In the genomic region with DNA sequence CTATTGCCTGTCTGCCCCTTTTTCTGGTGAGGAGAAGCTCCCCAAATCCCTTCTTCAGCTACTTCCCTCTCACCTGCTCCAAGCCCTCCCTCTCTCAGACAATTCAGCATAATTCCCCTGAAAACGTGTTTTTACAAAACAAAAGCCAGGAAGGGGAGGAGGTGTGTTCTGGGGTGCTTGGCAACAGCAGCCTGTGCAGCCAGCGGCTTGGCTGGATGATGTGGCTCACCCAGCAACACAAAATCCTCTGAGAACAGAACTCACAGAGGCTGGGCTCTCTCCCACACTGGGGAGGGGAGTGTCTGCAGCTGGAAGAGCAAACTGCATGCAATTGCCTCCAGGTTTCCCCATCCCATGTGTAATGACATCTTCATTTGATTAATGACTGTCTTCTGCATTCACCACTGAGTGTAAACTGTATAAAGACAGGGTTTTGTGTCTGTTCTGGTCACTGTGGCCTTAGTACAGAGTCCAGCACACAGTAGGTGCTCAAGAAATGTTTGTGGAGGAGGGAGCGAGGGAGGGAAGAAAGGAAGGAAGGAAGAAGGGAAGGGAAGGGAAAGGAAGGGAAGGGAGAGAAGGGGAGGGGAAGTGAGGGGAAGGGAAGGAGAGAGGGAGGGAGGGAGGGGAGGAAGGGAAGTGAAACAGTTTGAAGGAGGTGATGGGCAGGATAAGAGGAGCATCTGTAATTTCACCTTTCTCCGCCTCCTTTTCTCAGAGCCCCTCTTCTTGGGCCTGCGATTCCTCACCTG, we compare ENCODE assay signal across 15 cellular contexts.
DNase-seq lines count a peak whose midpoint lies in the region; ATAC-seq and TF ChIP-seq lines count a peak whose summit lies in the region.
"Had no signal": no experiment of that assay in that cellular context is flagged by ENCODE, and none has a peak within 500 bp of the region (broad histone marks: within the 10 kb centered on the region; RNA-seq: fewer than 3 reads in every experiment).

No MANE protein-coding gene starts in this region.

- no peaks in the 10 kb centered on the region for H3K79me2 ChIP-seq in osteoblast (ENCODE audit: insufficient read depth, low read length)

- ATAC-seq in left ventricle myocardium superior (peak; percentile 15), right cardiac atrium (no peak)
- ATAC-seq: heart right ventricle, mucosa of descending colon had no signal

- no peaks in the 10 kb centered on the region for H4K20me1 ChIP-seq in osteoblast (ENCODE audit: insufficient read depth, low read length)

- intact Hi-C loops in left ventricle myocardium superior (cut with micrococcal nuclease) (no loop called here), right cardiac atrium (cut with DNase I) (no loop called here), transverse colon (cut with DNase I; ENCODE audit: low total_unique reads) (no loop called here)

- peaks cover 14% of the 10 kb centered on the region for H3K27me3 Mint-ChIP-seq in type B pancreatic cell
- H3K27me3 Mint-ChIP-seq in nephron progenitor cell (ENCODE audit: low read depth, poor library complexity) = peaks cover 83% of the 10 kb centered on the region

- no peaks in the 10 kb centered on the region for H3K27me3 ChIP-seq in right cardiac atrium (ENCODE audit: control insufficient read depth, insufficient read depth)
- peaks cover 44% of the 10 kb centered on the region for H3K27me3 ChIP-seq in osteoblast (ENCODE audit: insufficient read depth, low read length)
- H3K27me3 ChIP-seq in transverse colon = peaks cover 4% of the 10 kb centered on the region
- H3K27me3 ChIP-seq: right atrium auricular region had no signal

- CTCF ChIA-PET in RWPE1 (lab: Yijun Ruan, JAX) = interaction anchor here (1.0 kb wide), 1 partner anchor 175 kb away, joined by 5 read pairs; no protein-coding TSS in a partner anchor

- no peak for TF ChIP-seq EP300 in transverse colon (IDR thresholded peaks at IDR 0.05; ENCODE audit: low read depth)

- H3K4me1 Mint-ChIP-seq in type B pancreatic cell (ENCODE audit: unreplicated experiment) = peaks cover 76% of the 10 kb centered on the region
- peaks cover 79% of the 10 kb centered on the region for H3K4me1 Mint-ChIP-seq in nephron progenitor cell
- H3K4me1 Mint-ChIP-seq: activated naive CD4-positive, alpha-beta T cell treated with anti-CD3 and anti-CD28 coated beads, Interleukin-2, amount 50 U/mL, for 24 hours had no signal

- H3K27ac ChIP-seq in right cardiac atrium (ENCODE audit: low read length) (no peak overlapping the region), RWPE1 (peak overlapping the region; percentile 55), osteoblast (ENCODE audit: low read depth, low read length) (no peak overlapping the region), transverse colon (no peak overlapping the region)
- H3K27ac ChIP-seq: heart right ventricle, right atrium auricular region, thoracic aorta had no signal

- H3K4me1 ChIP-seq in right cardiac atrium (ENCODE audit: control insufficient read depth, insufficient read depth, low read length) (no peaks in the 10 kb centered on the region), osteoblast (ENCODE audit: insufficient read depth, low read length) (peaks cover 5% of the 10 kb centered on the region), transverse colon (no peaks in the 10 kb centered on the region)
- H3K4me1 ChIP-seq: right atrium auricular region had no signal

- in situ Hi-C loops in transverse colon (cut with MboI; ENCODE audit: low pct_ligation_motif_present in 1 of 4, low pct_unique_long_range_greater_than_20kb in 1 of 4, low sequenced_read_pairs in 3 of 4) = no loop called here

- TF ChIP-seq POLR2A in transverse colon (IDR thresholded peaks at IDR 0.05) = no peak

- H3K9me3 Mint-ChIP-seq in type B pancreatic cell = no peaks in the 10 kb centered on the region
- peaks cover 3% of the 10 kb centered on the region for H3K9me3 Mint-ChIP-seq in nephron progenitor cell
- H3K9me3 Mint-ChIP-seq: activated naive CD4-positive, alpha-beta T cell treated with anti-CD3 and anti-CD28 coated beads, Interleukin-2, amount 50 U/mL, for 24 hours; T-helper 2 cell treated with Interferon-gamma antibody and Interleukin-4, amounts not matched to agents 5 μg/mL and 100 μg/mL, for 36 hours had no signal

- H3K4me3 Mint-ChIP-seq in type B pancreatic cell (peak overlapping the region; percentile 24), nephron progenitor cell (no peak overlapping the region)
- H3K4me3 Mint-ChIP-seq: activated naive CD4-positive, alpha-beta T cell treated with anti-CD3 and anti-CD28 coated beads, Interleukin-2, amount 50 U/mL, for 24 hours; T-helper 2 cell treated with Interferon-gamma antibody and Interleukin-4, amounts not matched to agents 5 μg/mL and 100 μg/mL, for 36 hours had no signal

- H3K4me2 ChIP-seq in osteoblast (ENCODE audit: insufficient read depth, low read length) = no peak overlapping the region

- 72% methylated on average over 5 of the region's 5 CpGs for WGBS in right cardiac atrium
- WGBS in transverse colon (ENCODE audit: low coverage in 1 of 2), 2 donors = 63 to 69% methylated on average over 3 to 5 of the region's 5 CpGs

- no peaks in the 10 kb centered on the region for H3K36me3 Mint-ChIP-seq in type B pancreatic cell
- H3K36me3 Mint-ChIP-seq in nephron progenitor cell (ENCODE audit: low read depth) = no peaks in the 10 kb centered on the region
- H3K36me3 Mint-ChIP-seq: activated naive CD4-positive, alpha-beta T cell treated with anti-CD3 and anti-CD28 coated beads, Interleukin-2, amount 50 U/mL, for 24 hours had no signal

- POLR2A ChIA-PET in RWPE1 (lab: Yijun Ruan, JAX; ENCODE audit: low non-redundant PET) = no interaction called here

- no peak overlapping the region for H3K4me3 ChIP-seq in right cardiac atrium (ENCODE audit: low read length)
- no peak overlapping the region for H3K4me3 ChIP-seq in fibroblast of pulmonary artery (replicated peaks; ENCODE audit: low read depth, low read length)
- no peak overlapping the region for H3K4me3 ChIP-seq in osteoblast (ENCODE audit: insufficient read depth, low read length)
- no peak overlapping the region for H3K4me3 ChIP-seq in transverse colon
- H3K4me3 ChIP-seq: heart right ventricle, mucosa of descending colon, right atrium auricular region, thoracic aorta had no signal

- no peaks in the 10 kb centered on the region for H3K9me3 ChIP-seq in right cardiac atrium (ENCODE audit: control insufficient read depth, low read length)
- no peaks in the 10 kb centered on the region for H3K9me3 ChIP-seq in osteoblast (ENCODE audit: low read depth, low read length)
- H3K9me3 ChIP-seq in transverse colon = no peaks in the 10 kb centered on the region
- H3K9me3 ChIP-seq: heart right ventricle, mucosa of descending colon, right atrium auricular region, thoracic aorta had no signal

- H3K36me3 ChIP-seq in osteoblast (ENCODE audit: insufficient read depth, low read length) (no peaks in the 10 kb centered on the region), transverse colon (no peaks in the 10 kb centered on the region)
- H3K36me3 ChIP-seq: heart right ventricle, right atrium auricular region, thoracic aorta had no signal

- TF ChIP-seq CTCF in RWPE1 (conservative IDR thresholded peaks at IDR 0.05; ENCODE audit: low read depth) = no peak
- TF ChIP-seq CTCF in fibroblast of pulmonary artery (IDR thresholded peaks at IDR 0.05; ENCODE audit: low read length, missing control alignments) = no peak
- no peak for TF ChIP-seq CTCF in type B pancreatic cell (conservative IDR thresholded peaks at IDR 0.05)
- TF ChIP-seq CTCF in osteoblast (IDR thresholded peaks at IDR 0.05; ENCODE audit: extremely low read depth, low read depth, low read length) = no peak
- TF ChIP-seq CTCF in transverse colon (IDR thresholded peaks at IDR 0.05) = no peak
- TF ChIP-seq CTCF in nephron progenitor cell (IDR thresholded peaks at IDR 0.05) = no peak

- DNase-seq in left ventricle myocardium superior (no peak), right cardiac atrium (no peak), RWPE1 (ENCODE audit: low spot score) (peak; percentile 39), fibroblast of pulmonary artery (ENCODE audit: low read depth) (peak; percentile 80), type B pancreatic cell (ENCODE audit: extremely low spot score, unreplicated experiment) (no peak), osteoblast (ENCODE audit: insufficient read length, low spot score, missing footprints) (no peak), transverse colon (no peak), nephron progenitor cell (no peak)
- DNase-seq: GDM1, heart right ventricle, mucosa of descending colon had no signal

- no peak overlapping the region for H2AFZ ChIP-seq in osteoblast (ENCODE audit: low read length)

- H3K27ac Mint-ChIP-seq in type B pancreatic cell (no peak overlapping the region), nephron progenitor cell (no peak overlapping the region)
- H3K27ac Mint-ChIP-seq: activated naive CD4-positive, alpha-beta T cell treated with anti-CD3 and anti-CD28 coated beads, Interleukin-2, amount 50 U/mL, for 24 hours; T-helper 2 cell treated with Interferon-gamma antibody and Interleukin-4, amounts not matched to agents 5 μg/mL and 100 μg/mL, for 36 hours had no signal

Comparison
In these comparisons a context has a peak if more than half of its experiments do, and no peak if none do; other contexts are left out.
1. DNase-seq: peak in RWPE1 (single experiment) and fibroblast of pulmonary artery (single experiment); none in left ventricle myocardium superior (single experiment), right cardiac atrium (0 of 3), type B pancreatic cell (single experiment), osteoblast (single experiment), transverse colon (single experiment) and nephron progenitor cell (single experiment).